14 cellular contexts compared by ENCODE assay signal in the genomic region with DNA sequence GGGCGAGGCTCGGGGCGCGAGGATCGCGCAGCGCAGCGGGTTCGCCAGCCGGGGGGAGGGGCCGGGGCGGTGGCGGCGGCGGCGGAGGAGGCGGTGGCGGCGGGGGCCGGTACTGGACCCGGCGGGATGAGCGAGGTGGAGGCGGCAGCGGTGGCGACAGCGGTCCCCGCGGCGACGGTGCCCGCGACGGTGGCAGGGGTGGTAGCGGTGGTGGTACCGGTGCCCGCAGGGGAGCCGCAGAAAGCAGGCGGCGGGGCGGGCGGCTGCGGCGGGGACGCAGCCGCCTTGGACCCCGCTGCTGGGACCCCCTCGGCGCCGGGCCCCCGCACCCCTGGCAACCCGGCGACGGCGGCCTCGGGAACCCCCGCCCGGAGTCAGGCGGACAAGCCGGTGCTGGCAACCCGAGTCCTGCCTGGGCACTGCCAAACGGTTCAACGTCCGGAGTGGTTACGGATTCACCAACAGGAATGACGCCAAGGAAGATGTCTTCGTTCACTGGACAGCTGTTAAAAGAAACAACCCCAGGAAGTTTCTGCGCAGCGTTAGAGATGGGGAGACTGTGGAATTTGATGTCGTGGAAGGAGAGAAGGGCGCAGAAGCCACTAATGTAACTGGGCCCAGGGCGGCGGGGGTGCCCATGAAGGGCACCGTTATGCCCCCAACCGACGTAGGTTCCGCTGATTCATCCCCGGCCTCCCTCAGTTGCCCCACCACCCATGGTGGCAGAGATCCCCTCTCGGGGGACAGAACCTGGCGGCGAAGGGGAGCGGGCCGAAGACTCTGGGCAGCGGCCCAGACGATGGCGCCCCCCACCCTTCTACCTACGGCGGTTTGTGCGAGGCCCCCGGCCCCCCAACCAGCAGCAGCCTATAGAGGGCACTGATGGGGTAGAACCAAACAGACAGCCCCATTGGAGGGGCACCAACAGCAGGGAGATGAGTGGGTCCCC.
DNase-seq lines count a peak whose midpoint lies in the region; ATAC-seq, FAIRE-seq and TF ChIP-seq lines count a peak whose summit lies in the region.
"Had no signal": no experiment of that assay in that cellular context is flagged by ENCODE, and none has a peak within 500 bp of the region (broad histone marks: within the 10 kb centered on the region; RNA-seq: fewer than 3 reads in every experiment).

No MANE protein-coding gene starts in this region.

- H3K4me3 ChIP-seq in astrocyte (ENCODE audit: insufficient read depth, low read depth, low read length) (peak overlapping the region; percentile 33), kidney epithelial cell (ENCODE audit: low read depth, low read length) (peak overlapping the region; percentile 17), stomach smooth muscle (ENCODE audit: low read length in 2 of 2) (peak overlapping the region; percentile 22 to 67)

- peaks cover 10% of the 10 kb centered on the region for H3K9me3 Mint-ChIP-seq in astrocyte (ENCODE audit: unreplicated experiment)

- no peaks in the 10 kb centered on the region for H4K20me1 ChIP-seq in astrocyte (ENCODE audit: insufficient read depth, low read length)

- peak; percentile 8 for DNase-seq in NCI-H2227 (lab: John Stamatoyannopoulos, UW; ENCODE audit: unreplicated experiment)
- DNase-seq in NCI-H2227 treated with DMSO at 0.1 percent for 48 hours (lab: John Stamatoyannopoulos, UW) = no peak
- no peak for DNase-seq in astrocyte (ENCODE audit: low read depth)
- no peak for DNase-seq in kidney epithelial cell (ENCODE audit: low read depth)
- DNase-seq in cerebellar nuclear complex (lab: John Stamatoyannopoulos, UW) = no peak
- DNase-seq: 8988T; activated B cell treated with CpG ODN at 0.5 μM for 24 hours; amygdala; Caco-2; effector CD4-positive, alpha-beta T cell; NCI-H2107 had no signal

- no peaks in the 10 kb centered on the region for H3K9me3 ChIP-seq in astrocyte (ENCODE audit: insufficient read depth, low read depth, low read length)
- no peaks in the 10 kb centered on the region for H3K9me3 ChIP-seq in stomach smooth muscle (ENCODE audit: control insufficient read depth in 2 of 2, low read length in 2 of 2)
- H3K9me3 ChIP-seq: Caco-2 had no signal

- peaks cover 46% of the 10 kb centered on the region for H3K27me3 Mint-ChIP-seq in astrocyte (ENCODE audit: low read depth, unreplicated experiment)

- H3K36me3 ChIP-seq in astrocyte (ENCODE audit: insufficient read depth, low read length) = no peaks in the 10 kb centered on the region
- H3K36me3 ChIP-seq in kidney epithelial cell (ENCODE audit: control insufficient read depth, insufficient read depth, low read length) = no peaks in the 10 kb centered on the region
- H3K36me3 ChIP-seq in stomach smooth muscle (ENCODE audit: control insufficient read depth in 2 of 2, insufficient read depth in 2 of 2, low read length in 2 of 2) = no peaks in the 10 kb centered on the region

- H3K4me1 ChIP-seq in astrocyte (ENCODE audit: insufficient read depth, low read length) (peaks cover 23% of the 10 kb centered on the region), stomach smooth muscle (ENCODE audit: control insufficient read depth, insufficient read depth, low read length) (peaks cover 26% of the 10 kb centered on the region)

- ATAC-seq in GM21390 (IDR thresholded peaks at IDR 0.05; ENCODE audit: unreplicated experiment) = no peak
- ATAC-seq in HG03175 (IDR thresholded peaks at IDR 0.05; ENCODE audit: unreplicated experiment) = no peak

- no peak for TF ChIP-seq CTCF in astrocyte (IDR thresholded peaks at IDR 0.05; ENCODE audit: insufficient read depth, low read depth, low read length)
- TF ChIP-seq CTCF in kidney epithelial cell (IDR thresholded peaks at IDR 0.05; ENCODE audit: insufficient read depth, low read length, poor library complexity, severe bottlenecking) = no peak

- peaks cover 15% of the 10 kb centered on the region for H3K4me1 Mint-ChIP-seq in astrocyte (ENCODE audit: low read depth, unreplicated experiment)

- no peak overlapping the region for H3K4me3 Mint-ChIP-seq in astrocyte (ENCODE audit: unreplicated experiment)
- H3K4me3 Mint-ChIP-seq: activated B cell treated with CpG ODN at 0.5 μM for 24 hours had no signal

- no peak overlapping the region for H3K9ac ChIP-seq in astrocyte (ENCODE audit: low read length)
- H3K9ac ChIP-seq in stomach smooth muscle (ENCODE audit: low read length in 2 of 2) = no peak overlapping the region

- H3K79me2 ChIP-seq in astrocyte (ENCODE audit: insufficient read depth, low read length) = no peaks in the 10 kb centered on the region

- no peak for FAIRE-seq in astrocyte (lab: Jason Lieb, UNC)

- H3K36me3 Mint-ChIP-seq in astrocyte (ENCODE audit: low read depth, unreplicated experiment) = no peaks in the 10 kb centered on the region

- no peak overlapping the region for H3K27ac Mint-ChIP-seq in astrocyte (ENCODE audit: unreplicated experiment)
- H3K27ac Mint-ChIP-seq: activated B cell treated with CpG ODN at 0.5 μM for 24 hours had no signal

- H2AFZ ChIP-seq in astrocyte (ENCODE audit: low read depth, low read length) = no peak overlapping the region

- peak overlapping the region; percentile 52 for H3K4me2 ChIP-seq in astrocyte (ENCODE audit: low read length)

- peaks cover 24% of the 10 kb centered on the region for H3K27me3 ChIP-seq in astrocyte (ENCODE audit: insufficient read depth, low read length)
- peaks cover 26% of the 10 kb centered on the region for H3K27me3 ChIP-seq in kidney epithelial cell (ENCODE audit: control insufficient read depth, insufficient read depth, low read length)
- H3K27me3 ChIP-seq in stomach smooth muscle (ENCODE audit: control insufficient read depth in 1 of 2, insufficient read depth in 2 of 2, low read length in 2 of 2) = peaks cover 2 to 6% of the 10 kb centered on the region in 2 donors

- no peak overlapping the region for H3K27ac ChIP-seq in astrocyte (ENCODE audit: low read depth, low read length)
- no peak overlapping the region for H3K27ac ChIP-seq in stomach smooth muscle (ENCODE audit: low read length)
